27 cellular contexts compared by ENCODE assay signal in the genomic region with DNA sequence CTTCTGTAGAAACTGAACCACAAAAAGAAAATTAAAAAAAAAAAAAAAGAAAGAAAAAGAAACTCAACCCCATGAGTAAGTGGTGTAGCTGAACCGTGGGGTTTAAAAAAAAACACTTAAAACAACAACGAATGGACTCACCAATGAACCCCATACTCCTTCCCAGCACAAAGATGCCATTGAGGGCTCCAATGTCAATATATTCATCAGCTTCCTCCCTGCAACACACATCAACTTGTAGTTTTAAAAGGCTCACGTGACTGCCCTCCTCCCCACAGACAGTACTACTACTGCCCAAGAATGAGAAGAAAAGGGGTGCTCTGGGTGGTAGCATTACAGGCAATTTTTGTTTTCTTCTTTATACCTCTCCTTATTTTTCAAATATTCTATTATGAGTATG. TPM values are rescaled to one million over a fixed set of nuclear protein-coding genes. Genes with fewer than 3 reads are reported as not detected.
DNase-seq lines count a peak whose midpoint lies in the region; ATAC-seq lines count a peak whose summit lies in the region.
"Had no signal": no experiment of that assay in that cellular context is flagged by ENCODE, and none has a peak within 500 bp of the region (broad histone marks: within the 10 kb centered on the region; RNA-seq: fewer than 3 reads in every experiment).

No MANE protein-coding gene starts in this region.

- ATAC-seq in naive thymus-derived CD4-positive, alpha-beta T cell = no peak
- ATAC-seq in HG02759 (IDR thresholded peaks at IDR 0.05; ENCODE audit: unreplicated experiment) = no peak
- ATAC-seq: body of pancreas had no signal

- DNase-seq in activated CD4-positive, alpha-beta T cell treated with anti-CD3 and anti-CD28 coated beads, Interleukin-2, amount 10 ng/mL, durations not matched to agents 24 days and 14 days = peak; percentile 68
- DNase-seq in activated CD4-positive, alpha-beta T cell treated with anti-CD3 and anti-CD28 coated beads, Interleukin-2, amount 50 U/mL, for 4 hours = no peak
- peak; percentile 72 for DNase-seq in COLO829 (ENCODE audit: low spot score)
- no peak for DNase-seq in activated T-helper 1 cell treated with anti-CD3 and anti-CD28 coated beads, Interleukin-12 subunit alpha, Interleukin-12 subunit beta, Interleukin-2, Interleukin-4 antibody, amounts not matched to agents 30 ng/mL and 10 ng/mL and 1 ng/mL, durations not matched to agents 14 hours and 24 hours and 36 hours (ENCODE audit: low spot score)
- no peak for DNase-seq in naive thymus-derived CD4-positive, alpha-beta T cell
- no peak for DNase-seq in NCI-H446 (lab: John Stamatoyannopoulos, UW)
- DNase-seq in NCI-H2107 treated with DMSO at 0.1 percent for 48 hours (lab: John Stamatoyannopoulos, UW; ENCODE audit: unreplicated experiment) = no peak
- DNase-seq: activated CD4-positive, alpha-beta T cell treated with anti-CD3 and anti-CD28 coated beads for 1 hour; AML-193; body of pancreas; CD8-positive, alpha-beta memory T cell; cerebellar nuclear complex; head of caudate nucleus; lower lobe of right lung; MG63; NCI-H2029 treated with DMSO at 0.1 percent for 48 hours; NCI-H226; NCI-H774; right lobe of liver; T1000; upper lobe of right lung had no signal

- no peaks in the 10 kb centered on the region for H3K9me3 ChIP-seq in naive thymus-derived CD4-positive, alpha-beta T cell (ENCODE audit: control insufficient read depth in 2 of 3, low read length in 3 of 3)
- H3K9me3 ChIP-seq: body of pancreas, lower lobe of right lung, MG63, right lobe of liver, upper lobe of right lung had no signal

- H3K27me3 ChIP-seq in naive thymus-derived CD4-positive, alpha-beta T cell (ENCODE audit: control insufficient read depth in 2 of 2, insufficient read depth in 2 of 2, low read length in 2 of 2) = no peaks in the 10 kb centered on the region
- H3K27me3 ChIP-seq: body of pancreas, MG63, right lobe of liver, upper lobe of right lung had no signal

- peak overlapping the region; percentile 59 for H3K4me3 Mint-ChIP-seq in activated CD4-positive, alpha-beta T cell treated with anti-CD3 and anti-CD28 coated beads, Interleukin-2, amount 10 ng/mL, durations not matched to agents 24 days and 14 days
- peak overlapping the region; percentile 59 for H3K4me3 Mint-ChIP-seq in activated T-helper 1 cell treated with anti-CD3 and anti-CD28 coated beads, Interleukin-12 subunit alpha, Interleukin-12 subunit beta, Interleukin-2, Interleukin-4 antibody, amounts not matched to agents 30 ng/mL and 10 ng/mL and 1 ng/mL, durations not matched to agents 14 hours and 24 hours and 36 hours
- peak overlapping the region in 4 of 10 donors; percentile 6 to 51 (median 25) for H3K4me3 Mint-ChIP-seq in naive thymus-derived CD4-positive, alpha-beta T cell

- H3K36me3 Mint-ChIP-seq in activated CD4-positive, alpha-beta T cell treated with anti-CD3 and anti-CD28 coated beads, Interleukin-2, amount 10 ng/mL, durations not matched to agents 24 days and 14 days (ENCODE audit: low read depth) = peaks cover 70% of the 10 kb centered on the region
- H3K36me3 Mint-ChIP-seq in activated T-helper 1 cell treated with anti-CD3 and anti-CD28 coated beads, Interleukin-12 subunit alpha, Interleukin-12 subunit beta, Interleukin-2, Interleukin-4 antibody, amounts not matched to agents 30 ng/mL and 10 ng/mL and 1 ng/mL, durations not matched to agents 14 hours and 24 hours and 36 hours (ENCODE audit: low read depth) = peaks cover 40% of the 10 kb centered on the region
- H3K36me3 Mint-ChIP-seq in naive thymus-derived CD4-positive, alpha-beta T cell = peaks cover 0 to 37% (median 9%) of the 10 kb centered on the region in 5 donors

- H3K4me1 Mint-ChIP-seq in activated CD4-positive, alpha-beta T cell treated with anti-CD3 and anti-CD28 coated beads, Interleukin-2, amount 10 ng/mL, durations not matched to agents 24 days and 14 days = peaks cover 38% of the 10 kb centered on the region
- H3K4me1 Mint-ChIP-seq in activated T-helper 1 cell treated with anti-CD3 and anti-CD28 coated beads, Interleukin-12 subunit alpha, Interleukin-12 subunit beta, Interleukin-2, Interleukin-4 antibody, amounts not matched to agents 30 ng/mL and 10 ng/mL and 1 ng/mL, durations not matched to agents 14 hours and 24 hours and 36 hours (ENCODE audit: low read depth) = peaks cover 33% of the 10 kb centered on the region
- H3K4me1 Mint-ChIP-seq in naive thymus-derived CD4-positive, alpha-beta T cell = peaks cover 0 to 32% (median 12%) of the 10 kb centered on the region in 7 donors

- POLR2A ChIA-PET in naive thymus-derived CD4-positive, alpha-beta T cell (lab: Charles Lee) = interaction anchor here (0.8 kb wide), 1 partner anchor 310 kb away, joined by 3 read pairs; no protein-coding TSS in a partner anchor

- intact Hi-C loops in activated CD4-positive, alpha-beta T cell treated with anti-CD3 and anti-CD28 coated beads, Interleukin-2, amount 10 ng/mL, durations not matched to agents 24 days and 14 days (cut with micrococcal nuclease) = no loop called here
- intact Hi-C loops in activated T-helper 1 cell treated with anti-CD3 and anti-CD28 coated beads, Interleukin-12 subunit alpha, Interleukin-12 subunit beta, Interleukin-2, Interleukin-4 antibody, amounts not matched to agents 30 ng/mL and 10 ng/mL and 1 ng/mL, durations not matched to agents 14 hours and 24 hours and 36 hours (cut with micrococcal nuclease) = loop anchor here (5.0 to 10.0 kb wide), 2 partner anchors 54 to 181 kb away; partner anchors contain the start of genes EIF1, FKBP10 and P3H4
- intact Hi-C loops in naive thymus-derived CD4-positive, alpha-beta T cell (cut with micrococcal nuclease) = loop anchor here (5.0 to 10.0 kb wide), 4 partner anchors 134 to 1221 kb away; partner anchors contain the start of genes DNAJC7 (in 1 of the 2), HAP1 (in 1 of the 2), NAGLU (in 1 of the 2) and SMARCE1 (in 1 of the 2)

- peaks cover 6 to 10% of the 10 kb centered on the region in 2 donors for H3K4me1 ChIP-seq in naive thymus-derived CD4-positive, alpha-beta T cell (ENCODE audit: control insufficient read depth in 2 of 2, insufficient read depth in 2 of 2, low read length in 2 of 2)
- H3K4me1 ChIP-seq: parathyroid adenoma had no signal

- no peaks in the 10 kb centered on the region for H3K27me3 Mint-ChIP-seq in activated CD4-positive, alpha-beta T cell treated with anti-CD3 and anti-CD28 coated beads, Interleukin-2, amount 10 ng/mL, durations not matched to agents 24 days and 14 days
- no peaks in the 10 kb centered on the region for H3K27me3 Mint-ChIP-seq in activated T-helper 1 cell treated with anti-CD3 and anti-CD28 coated beads, Interleukin-12 subunit alpha, Interleukin-12 subunit beta, Interleukin-2, Interleukin-4 antibody, amounts not matched to agents 30 ng/mL and 10 ng/mL and 1 ng/mL, durations not matched to agents 14 hours and 24 hours and 36 hours (ENCODE audit: insufficient read depth)
- no peaks in the 10 kb centered on the region for H3K27me3 Mint-ChIP-seq in naive thymus-derived CD4-positive, alpha-beta T cell
- H3K27me3 Mint-ChIP-seq: CD8-positive, alpha-beta memory T cell had no signal

- peaks cover 0 to 54% (median 3%) of the 10 kb centered on the region in 3 experiments for H3K36me3 ChIP-seq in naive thymus-derived CD4-positive, alpha-beta T cell (ENCODE audit: control insufficient read depth in 2 of 3, insufficient read depth in 3 of 3, low read length in 3 of 3)

- peak overlapping the region; percentile 94 for H3K27ac Mint-ChIP-seq in activated CD4-positive, alpha-beta T cell treated with anti-CD3 and anti-CD28 coated beads, Interleukin-2, amount 10 ng/mL, durations not matched to agents 24 days and 14 days
- peak overlapping the region; percentile 90 for H3K27ac Mint-ChIP-seq in activated T-helper 1 cell treated with anti-CD3 and anti-CD28 coated beads, Interleukin-12 subunit alpha, Interleukin-12 subunit beta, Interleukin-2, Interleukin-4 antibody, amounts not matched to agents 30 ng/mL and 10 ng/mL and 1 ng/mL, durations not matched to agents 14 hours and 24 hours and 36 hours
- H3K27ac Mint-ChIP-seq in naive thymus-derived CD4-positive, alpha-beta T cell = peak overlapping the region in 8 of 9 donors; percentile 2 to 87 (median 64)

- CTCF ChIA-PET in naive thymus-derived CD4-positive, alpha-beta T cell (lab: Charles Lee) = no interaction called here

- H3K27ac ChIP-seq in naive thymus-derived CD4-positive, alpha-beta T cell (ENCODE audit: low read depth, low read length) = no peak overlapping the region
- H3K27ac ChIP-seq: body of pancreas, lower lobe of right lung, parathyroid adenoma, upper lobe of right lung had no signal

- no peak overlapping the region for H3K4me3 ChIP-seq in naive thymus-derived CD4-positive, alpha-beta T cell (ENCODE audit: low read length)
- H3K4me3 ChIP-seq: body of pancreas, lower lobe of right lung, MG63, right lobe of liver, upper lobe of right lung had no signal

- no peaks in the 10 kb centered on the region for H3K9me3 Mint-ChIP-seq in activated CD4-positive, alpha-beta T cell treated with anti-CD3 and anti-CD28 coated beads, Interleukin-2, amount 10 ng/mL, durations not matched to agents 24 days and 14 days
- H3K9me3 Mint-ChIP-seq in activated T-helper 1 cell treated with anti-CD3 and anti-CD28 coated beads, Interleukin-12 subunit alpha, Interleukin-12 subunit beta, Interleukin-2, Interleukin-4 antibody, amounts not matched to agents 30 ng/mL and 10 ng/mL and 1 ng/mL, durations not matched to agents 14 hours and 24 hours and 36 hours = no peaks in the 10 kb centered on the region
- peaks cover 0 to 3% (median 0%) of the 10 kb centered on the region in 11 donors for H3K9me3 Mint-ChIP-seq in naive thymus-derived CD4-positive, alpha-beta T cell
- H3K9me3 Mint-ChIP-seq: CD8-positive, alpha-beta memory T cell had no signal

RNA-seq across cellular contexts. Expression of gene KLHL11, which starts 3.3 kb away (rescaled TPM):
- 22.6 and 22.8 TPM in 2 replicates for total RNA-seq in activated CD4-positive, alpha-beta T cell treated with anti-CD3 and anti-CD28 coated beads, Interleukin-2, amount 10 ng/mL, durations not matched to agents 24 days and 14 days
- 20.0 and 21.7 TPM in 2 replicates for total RNA-seq in activated T-helper 1 cell treated with anti-CD3 and anti-CD28 coated beads, Interleukin-12 subunit alpha, Interleukin-12 subunit beta, Interleukin-2, Interleukin-4 antibody, amounts not matched to agents 30 ng/mL and 10 ng/mL and 1 ng/mL, durations not matched to agents 14 hours and 24 hours and 36 hours
- total RNA-seq in naive thymus-derived CD4-positive, alpha-beta T cell = 10 to 100 TPM; 15.2 to 25.9 (median 18.9) TPM
- polyA plus RNA-seq in naive thymus-derived CD4-positive, alpha-beta T cell = 1 to 10 TPM; 6.7 to 7.0 TPM

RNA-seq across cellular contexts. Expression of gene KLHL10, which starts 30.9 kb away (rescaled TPM):
- total RNA-seq in activated CD4-positive, alpha-beta T cell treated with anti-CD3 and anti-CD28 coated beads, Interleukin-2, amount 10 ng/mL, durations not matched to agents 24 days and 14 days = not detected in 2 replicates
- not detected in 2 replicates for total RNA-seq in activated T-helper 1 cell treated with anti-CD3 and anti-CD28 coated beads, Interleukin-12 subunit alpha, Interleukin-12 subunit beta, Interleukin-2, Interleukin-4 antibody, amounts not matched to agents 30 ng/mL and 10 ng/mL and 1 ng/mL, durations not matched to agents 14 hours and 24 hours and 36 hours
- total RNA-seq in naive thymus-derived CD4-positive, alpha-beta T cell = not detected
- not detected for polyA plus RNA-seq in naive thymus-derived CD4-positive, alpha-beta T cell
- total RNA-seq: body of pancreas; CD8-positive, alpha-beta memory T cell; epithelial cell of proximal tubule; kidney epithelial cell; mononuclear cell; right lobe of liver had no signal
- polyA plus RNA-seq: neural cell had no signal

RNA-seq across cellular contexts. Expression of gene NT5C3B, which starts 32.5 kb away (rescaled TPM):
- total RNA-seq in activated CD4-positive, alpha-beta T cell treated with anti-CD3 and anti-CD28 coated beads, Interleukin-2, amount 10 ng/mL, durations not matched to agents 24 days and 14 days = 46.2 and 47.3 TPM in 2 replicates
- 40.8 and 44.5 TPM in 2 replicates for total RNA-seq in activated T-helper 1 cell treated with anti-CD3 and anti-CD28 coated beads, Interleukin-12 subunit alpha, Interleukin-12 subunit beta, Interleukin-2, Interleukin-4 antibody, amounts not matched to agents 30 ng/mL and 10 ng/mL and 1 ng/mL, durations not matched to agents 14 hours and 24 hours and 36 hours
- total RNA-seq in naive thymus-derived CD4-positive, alpha-beta T cell = 10 to 100 TPM; 26.8 to 41.7 (median 37.2) TPM
- polyA plus RNA-seq in naive thymus-derived CD4-positive, alpha-beta T cell = 10 to 100 TPM; 41.9 to 66.7 TPM

RNA-seq across cellular contexts. Expression of gene ACLY, which starts 50.2 kb away (rescaled TPM):
- 225 and 229 TPM in 2 replicates for total RNA-seq in activated CD4-positive, alpha-beta T cell treated with anti-CD3 and anti-CD28 coated beads, Interleukin-2, amount 10 ng/mL, durations not matched to agents 24 days and 14 days
- total RNA-seq in activated T-helper 1 cell treated with anti-CD3 and anti-CD28 coated beads, Interleukin-12 subunit alpha, Interleukin-12 subunit beta, Interleukin-2, Interleukin-4 antibody, amounts not matched to agents 30 ng/mL and 10 ng/mL and 1 ng/mL, durations not matched to agents 14 hours and 24 hours and 36 hours = 200 and 211 TPM in 2 replicates
- total RNA-seq in naive thymus-derived CD4-positive, alpha-beta T cell = 100 to 1,000 TPM in 1 of 5 experiments, 10 to 100 TPM in 4; 59.2 to 154 (median 70.8) TPM
- polyA plus RNA-seq in naive thymus-derived CD4-positive, alpha-beta T cell = 10 to 100 TPM; 42.7 to 51.9 TPM

RNA-seq across cellular contexts. Expression of gene FKBP10, which starts 55.8 kb away (rescaled TPM):
- total RNA-seq in activated CD4-positive, alpha-beta T cell treated with anti-CD3 and anti-CD28 coated beads, Interleukin-2, amount 10 ng/mL, durations not matched to agents 24 days and 14 days = 0.31 and 0.47 TPM in 2 replicates
- 0.62 and 1.1 TPM in 2 replicates for total RNA-seq in activated T-helper 1 cell treated with anti-CD3 and anti-CD28 coated beads, Interleukin-12 subunit alpha, Interleukin-12 subunit beta, Interleukin-2, Interleukin-4 antibody, amounts not matched to agents 30 ng/mL and 10 ng/mL and 1 ng/mL, durations not matched to agents 14 hours and 24 hours and 36 hours
- under 1 TPM in 2 of 5 experiments, not detected in 3; 0.34 to 0.76 TPM for total RNA-seq in naive thymus-derived CD4-positive, alpha-beta T cell
- polyA plus RNA-seq in naive thymus-derived CD4-positive, alpha-beta T cell = not detected
- polyA plus RNA-seq: CD8-positive, alpha-beta memory T cell had no signal

Comparison
In these comparisons a context has a peak if more than half of its experiments do, and no peak if none do; other contexts are left out.
1. DNase-seq: peak in activated CD4-positive, alpha-beta T cell treated with anti-CD3 and anti-CD28 coated beads, Interleukin-2, amount 10 ng/mL, durations not matched to agents 24 days and 14 days (single experiment) and COLO829 (single experiment); none in activated CD4-positive, alpha-beta T cell treated with anti-CD3 and anti-CD28 coated beads, Interleukin-2, amount 50 U/mL, for 4 hours (0 of 2), activated T-helper 1 cell treated with anti-CD3 and anti-CD28 coated beads, Interleukin-12 subunit alpha, Interleukin-12 subunit beta, Interleukin-2, Interleukin-4 antibody, amounts not matched to agents 30 ng/mL and 10 ng/mL and 1 ng/mL, durations not matched to agents 14 hours and 24 hours and 36 hours (single experiment), naive thymus-derived CD4-positive, alpha-beta T cell (0 of 9), NCI-H446 (0 of 2) and NCI-H2107 treated with DMSO at 0.1 percent for 48 hours (single experiment).
2. Peak in every context shown above with its lines, with median percentiles within 50 percentile points of each other: H3K27ac Mint-ChIP-seq.